ENCODE assay signal across 1 cellular context in genomic region chr16:15967655-15968315, GRCh38.
TF ChIP-seq lines count a peak whose summit lies in the region.

No MANE protein-coding gene starts in this region.

TF ChIP-seq in H1, 55 proteins besides CTCF, POLR2A, EP300 and RAD21:
- TF ChIP-seq CBX8 (IDR thresholded peaks at IDR 0.05; ENCODE audit: borderline replicate concordance, low read depth, low read length), result no peak
- TF ChIP-seq MAFK (IDR thresholded peaks at IDR 0.05; ENCODE audit: low read depth, low read length), result peak; percentile 38; the same call in 1 of the 2 replicates
